Comparison of ENCODE assay signal across 8 cellular contexts in the genomic region with DNA sequence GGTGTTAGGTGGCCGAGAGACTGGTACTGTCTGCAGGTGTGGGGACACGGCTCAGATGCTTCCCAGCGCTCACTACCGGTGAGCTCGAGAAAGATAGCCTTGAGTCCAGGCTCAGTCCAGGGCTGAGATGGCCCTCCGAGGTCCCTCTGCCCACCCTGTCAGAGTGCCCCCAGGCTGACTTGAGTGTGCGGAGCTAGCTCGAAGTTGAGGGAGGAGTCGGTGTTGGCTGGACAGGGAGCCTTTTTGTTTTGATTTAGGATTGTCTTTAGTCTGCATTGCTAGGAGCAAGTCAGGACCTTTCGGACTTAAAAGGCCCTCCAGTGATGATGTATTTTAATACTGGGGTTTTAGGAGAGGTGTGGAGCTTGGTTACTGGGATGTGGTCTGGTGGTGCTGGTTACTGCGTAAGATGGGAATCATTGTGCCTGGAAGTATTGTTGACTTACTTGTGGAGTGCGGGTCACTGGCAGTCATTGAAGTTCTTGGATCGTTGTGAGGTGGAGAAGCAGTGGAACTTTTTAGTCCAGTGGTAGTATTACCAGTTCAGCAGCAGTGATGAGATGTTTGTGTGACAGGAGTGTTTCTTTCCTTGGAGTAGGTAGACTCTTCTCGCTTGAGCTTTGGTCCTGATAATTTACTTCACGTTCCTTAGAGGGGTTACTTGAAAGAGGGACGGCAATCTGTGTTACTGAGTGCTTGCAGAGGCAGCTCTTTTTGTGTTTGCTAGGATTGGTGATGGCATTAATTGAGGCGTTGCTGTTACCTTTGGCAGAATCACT. TPM values are rescaled to one million over a fixed set of nuclear protein-coding genes. Genes with fewer than 3 reads are reported as not detected.
A peak's percentile ranks its signal among the peaks of the same experiment; 100 is the strongest.
DNase-seq lines count a peak whose midpoint lies in the region; ATAC-seq and TF ChIP-seq lines count a peak whose summit lies in the region.

No MANE protein-coding gene starts in this region.

- no peaks in the 10 kb centered on the region for H3K27me3 Mint-ChIP-seq in CD4-positive, CD25-positive, alpha-beta regulatory T cell
- H3K27me3 Mint-ChIP-seq in WTC11 (ENCODE audit: low read depth), result no peaks in the 10 kb centered on the region; the same call in 1 of the 2 replicates

- H3K36me3 ChIP-seq in CD4-positive, CD25-positive, alpha-beta regulatory T cell (ENCODE audit: control insufficient read depth, insufficient read depth, low read length), result no peaks in the 10 kb centered on the region
- no peaks in the 10 kb centered on the region for H3K36me3 ChIP-seq in gastroesophageal sphincter

- POLR2A ChIA-PET in WTC11 (lab: Charles Lee), result interaction anchor here (0.6 to 1.2 kb wide), 2 partner anchors 48 to 70 kb away, joined by 3 to 7 read pairs; no protein-coding TSS in a partner anchor

- DNase-seq in CD4-positive, CD25-positive, alpha-beta regulatory T cell, result no peak
- DNase-seq in HS-27A (ENCODE audit: low read depth) (peak; percentile 23), WTC11 (ENCODE audit: low spot score) (no peak), pons (ENCODE audit: low spot score) (peak; percentile 51), hippocampal formation (lab: John Stamatoyannopoulos, UW) (no peak)

- peaks cover 29% of the 10 kb centered on the region for H3K4me1 ChIP-seq in CD4-positive, CD25-positive, alpha-beta regulatory T cell (ENCODE audit: control insufficient read depth, insufficient read depth, low read length, poor library complexity, severe bottlenecking)
- H3K4me1 ChIP-seq in gastroesophageal sphincter, result peaks cover 0 to 29% (median 0%) of the 10 kb centered on the region in 3 donors

- peak overlapping the region; percentile 87 to 94 (median 92) for H3K27ac Mint-ChIP-seq in CD4-positive, CD25-positive, alpha-beta regulatory T cell
- H3K27ac Mint-ChIP-seq in WTC11, result peak overlapping the region; percentile 26; the same call in 1 of the 2 replicates

- CTCF ChIA-PET in WTC11 (lab: Charles Lee), result interaction anchor here (0.7 to 2.2 kb wide), 9 partner anchors 9 to 142 kb away, joined by 3 to 20 read pairs (median 3); no protein-coding TSS in a partner anchor

- H3K36me3 Mint-ChIP-seq in CD4-positive, CD25-positive, alpha-beta regulatory T cell, result peaks cover 2% of the 10 kb centered on the region
- H3K36me3 Mint-ChIP-seq in WTC11, result peaks cover 7% of the 10 kb centered on the region

- no peak for TF ChIP-seq POLR2A in gastroesophageal sphincter (IDR thresholded peaks at IDR 0.05)

- H3K9me3 Mint-ChIP-seq in CD4-positive, CD25-positive, alpha-beta regulatory T cell, result peaks cover 0 to 2% (median 0%) of the 10 kb centered on the region in 7 donors
- H3K9me3 Mint-ChIP-seq in WTC11, result no peaks in the 10 kb centered on the region

- H3K9me3 ChIP-seq in CD4-positive, CD25-positive, alpha-beta regulatory T cell (ENCODE audit: control insufficient read depth in 2 of 2, low read length in 2 of 2), result no peaks in the 10 kb centered on the region
- H3K9me3 ChIP-seq in gastroesophageal sphincter, result no peaks in the 10 kb centered on the region

- H3K4me3 ChIP-seq in CD4-positive, CD25-positive, alpha-beta regulatory T cell (ENCODE audit: low read depth, low read length), result peak overlapping the region; percentile 75
- H3K4me3 ChIP-seq in gastroesophageal sphincter, result peak overlapping the region; percentile 51 to 70

- ATAC-seq in CD4-positive, CD25-positive, alpha-beta regulatory T cell (ENCODE audit: low read depth in 2 of 2), result no peak
- ATAC-seq in WTC11 (no peak), gastroesophageal sphincter (peak; percentile 33), GM21515 (IDR thresholded peaks at IDR 0.05; ENCODE audit: unreplicated experiment) (no peak), GM19351 (IDR thresholded peaks at IDR 0.05; ENCODE audit: unreplicated experiment) (no peak)

- TF ChIP-seq CTCF in WTC11 (IDR thresholded peaks at IDR 0.05) (no peak), gastroesophageal sphincter (IDR thresholded peaks at IDR 0.05) (no peak)

- H3K27ac ChIP-seq in CD4-positive, CD25-positive, alpha-beta regulatory T cell (ENCODE audit: insufficient read depth, low read length, poor library complexity, severe bottlenecking), result peak overlapping the region; percentile 78
- H3K27ac ChIP-seq in gastroesophageal sphincter, result peak overlapping the region; percentile 9 to 93 (median 90)

- H3K4me1 Mint-ChIP-seq in CD4-positive, CD25-positive, alpha-beta regulatory T cell, result peaks cover 28 to 52% (median 39%) of the 10 kb centered on the region in 4 donors
- H3K4me1 Mint-ChIP-seq in WTC11, result peaks cover 19% of the 10 kb centered on the region

- 14 to 16% methylated on average over 6 to 10 of the region's 17 CpGs for WGBS in gastroesophageal sphincter (ENCODE audit: low coverage in 1 of 2), 2 donors

- peak overlapping the region; percentile 93 to 98 (median 95) for H3K4me3 Mint-ChIP-seq in CD4-positive, CD25-positive, alpha-beta regulatory T cell
- H3K4me3 Mint-ChIP-seq in WTC11, result peak overlapping the region; percentile 79

- H3K27me3 ChIP-seq in CD4-positive, CD25-positive, alpha-beta regulatory T cell (ENCODE audit: control insufficient read depth, insufficient read depth, low read length), result no peaks in the 10 kb centered on the region
- H3K27me3 ChIP-seq in gastroesophageal sphincter, result no peaks in the 10 kb centered on the region

- no peak for TF ChIP-seq EP300 in gastroesophageal sphincter (IDR thresholded peaks at IDR 0.05)

TF ChIP-seq in WTC11, 78 proteins besides CTCF, POLR2A, EP300 and RAD21:
- 0 out of 2 replicates have a peak, but pooled peaks have one; percentile 19 for TF ChIP-seq SMAD3 (CRISPR knock-in tag; IDR thresholded peaks at IDR 0.05; ENCODE audit: borderline replicate concordance)
- TF ChIP-seq ZBTB21 (CRISPR knock-in tag; IDR thresholded peaks at IDR 0.05; ENCODE audit: borderline replicate concordance), result no peak
- 0 out of 2 replicates have a peak, but pooled peaks have one; percentile 37 for TF ChIP-seq ETV6 (CRISPR knock-in tag; IDR thresholded peaks at IDR 0.05)
- TF ChIP-seq, protein P1, sequence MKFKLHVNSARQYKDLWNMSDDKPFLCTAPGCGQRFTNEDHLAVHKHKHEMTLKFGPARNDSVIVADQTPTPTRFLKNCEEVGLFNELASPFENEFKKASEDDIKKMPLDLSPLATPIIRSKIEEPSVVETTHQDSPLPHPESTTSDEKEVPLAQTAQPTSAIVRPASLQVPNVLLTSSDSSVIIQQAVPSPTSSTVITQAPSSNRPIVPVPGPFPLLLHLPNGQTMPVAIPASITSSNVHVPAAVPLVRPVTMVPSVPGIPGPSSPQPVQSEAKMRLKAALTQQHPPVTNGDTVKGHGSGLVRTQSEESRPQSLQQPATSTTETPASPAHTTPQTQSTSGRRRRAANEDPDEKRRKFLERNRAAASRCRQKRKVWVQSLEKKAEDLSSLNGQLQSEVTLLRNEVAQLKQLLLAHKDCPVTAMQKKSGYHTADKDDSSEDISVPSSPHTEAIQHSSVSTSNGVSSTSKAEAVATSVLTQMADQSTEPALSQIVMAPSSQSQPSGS (CRISPR knock-in tag; IDR thresholded peaks at IDR 0.05; ENCODE audit: borderline replicate concordance, low read depth), result no peak
- TF ChIP-seq, protein P2, sequence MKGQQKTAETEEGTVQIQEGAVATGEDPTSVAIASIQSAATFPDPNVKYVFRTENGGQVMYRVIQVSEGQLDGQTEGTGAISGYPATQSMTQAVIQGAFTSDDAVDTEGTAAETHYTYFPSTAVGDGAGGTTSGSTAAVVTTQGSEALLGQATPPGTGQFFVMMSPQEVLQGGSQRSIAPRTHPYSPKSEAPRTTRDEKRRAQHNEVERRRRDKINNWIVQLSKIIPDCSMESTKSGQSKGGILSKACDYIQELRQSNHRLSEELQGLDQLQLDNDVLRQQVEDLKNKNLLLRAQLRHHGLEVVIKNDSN (CRISPR knock-in tag; IDR thresholded peaks at IDR 0.05), result no peak

RNA-seq across cellular contexts. Expression of a gene that starts 0.6 kb away (rescaled TPM):
- 15.4 TPM for total RNA-seq in CD4-positive, CD25-positive, alpha-beta regulatory T cell
- polyA plus RNA-seq in CD4-positive, CD25-positive, alpha-beta regulatory T cell, result 10 to 100 TPM in 1 of 4 donors, 1 to 10 TPM in 3; 7.9 to 10.2 (median 8.4) TPM
- total RNA-seq in WTC11 (2021) (4.8 to 5.5 TPM (median 5.3 TPM) in 3 replicates), gastroesophageal sphincter (10 to 100 TPM; 11.3 to 26.1 (median 15.3) TPM)

RNA-seq across cellular contexts. Expression of a gene that starts 0.7 kb away (rescaled TPM):
- total RNA-seq in CD4-positive, CD25-positive, alpha-beta regulatory T cell, result 45.6 TPM
- 100 to 1,000 TPM in 1 of 4 donors, 10 to 100 TPM in 3; 69.1 to 107 (median 75.2) TPM for polyA plus RNA-seq in CD4-positive, CD25-positive, alpha-beta regulatory T cell
- 96.9 to 118 TPM (median 114 TPM) in 3 replicates for total RNA-seq in WTC11 (2021)
- total RNA-seq in gastroesophageal sphincter, result 100 to 1,000 TPM in 1 of 4 donors, 10 to 100 TPM in 3; 56.8 to 226 (median 73.4) TPM

Comparison
In these comparisons a context has a peak if more than half of its experiments do, and no peak if none do; other contexts are left out.
1. DNase-seq: peak in HS-27A (single experiment) and pons (single experiment); none in CD4-positive, CD25-positive, alpha-beta regulatory T cell (0 of 3), WTC11 (single experiment) and hippocampal formation (0 of 2).